ENCODE assay signal across 16 cellular contexts in the genomic region with DNA sequence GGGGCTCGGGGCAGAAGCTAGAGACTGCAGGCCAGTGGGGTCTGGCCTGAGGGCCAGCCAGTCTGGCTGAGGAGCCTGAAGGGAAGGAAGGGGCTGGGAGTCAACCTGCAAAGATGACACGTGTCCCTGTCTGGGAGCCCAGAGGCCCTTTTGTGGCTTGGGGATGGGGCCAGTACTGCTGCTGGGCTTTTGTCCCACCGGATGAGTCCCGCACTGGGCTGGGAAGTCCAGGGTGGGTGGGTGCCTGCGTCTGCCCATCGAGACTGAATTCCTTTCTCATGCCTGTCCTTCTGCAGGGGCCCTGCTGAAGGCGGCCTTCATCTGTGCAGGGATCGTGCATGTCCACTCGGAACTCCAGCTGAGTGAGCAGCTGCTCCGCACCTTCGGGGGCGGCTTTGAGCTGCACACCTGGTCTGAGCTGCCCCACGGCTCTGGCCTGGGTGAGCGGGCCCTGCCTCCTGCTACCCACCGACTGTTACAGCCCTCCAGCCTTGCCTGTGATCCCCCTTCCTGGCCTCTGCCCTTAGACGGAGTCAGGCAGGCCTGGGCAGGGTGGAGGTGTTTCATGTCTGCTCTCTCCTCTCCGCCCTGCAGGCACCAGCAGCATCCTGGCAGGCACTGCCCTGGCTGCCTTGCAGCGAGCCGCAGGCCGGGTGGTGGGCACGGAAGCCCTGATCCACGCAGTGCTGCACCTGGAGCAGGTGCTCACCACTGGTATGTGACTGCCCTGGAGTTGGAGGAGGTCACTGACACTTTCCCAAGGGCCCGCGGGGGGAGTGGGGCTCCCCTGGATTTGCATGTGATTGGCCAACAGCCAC. TPM values are rescaled to one million over a fixed set of nuclear protein-coding genes. Genes with fewer than 3 reads are reported as not detected.
A peak's percentile ranks its signal among the peaks of the same experiment; 100 is the strongest.
DNase-seq lines count a peak whose midpoint lies in the region; ATAC-seq and TF ChIP-seq lines count a peak whose summit lies in the region.
"Had no signal": no experiment of that assay in that cellular context is flagged by ENCODE, and none has a peak within 500 bp of the region (broad histone marks: within the 10 kb centered on the region; RNA-seq: fewer than 3 reads in every experiment).

No MANE protein-coding gene starts in this region.

- no peaks in the 10 kb centered on the region for H3K27me3 Mint-ChIP-seq in activated naive CD4-positive, alpha-beta T cell treated with anti-CD3 and anti-CD28 coated beads for 36 hours (ENCODE audit: low read depth)
- H3K27me3 Mint-ChIP-seq in T-helper 17 cell (no peaks in the 10 kb centered on the region), osteocyte (ENCODE audit: unreplicated experiment) (no peaks in the 10 kb centered on the region)
- H3K27me3 Mint-ChIP-seq: brain; CD8-positive, alpha-beta memory T cell; dendritic cell treated with granulocyte-macrophage colony-stimulating factor and Interleukin-4, amounts not matched to agents 40 ng/mL and 50 ng/mL, for 4 days had no signal

- no peak for ATAC-seq in T-helper 17 cell

- H3K36me3 Mint-ChIP-seq in activated naive CD4-positive, alpha-beta T cell treated with anti-CD3 and anti-CD28 coated beads for 36 hours (ENCODE audit: low read depth): peaks cover 3% of the 10 kb centered on the region
- H3K36me3 Mint-ChIP-seq in T-helper 17 cell (ENCODE audit: low read depth) (no peaks in the 10 kb centered on the region), osteocyte (ENCODE audit: unreplicated experiment) (no peaks in the 10 kb centered on the region)

- H3K4me1 Mint-ChIP-seq in activated naive CD4-positive, alpha-beta T cell treated with anti-CD3 and anti-CD28 coated beads for 36 hours (ENCODE audit: low read depth): peaks cover 20% of the 10 kb centered on the region
- peaks cover 14% of the 10 kb centered on the region for H3K4me1 Mint-ChIP-seq in T-helper 17 cell
- H3K4me1 Mint-ChIP-seq in osteocyte (ENCODE audit: unreplicated experiment): peaks cover 35% of the 10 kb centered on the region
- H3K4me1 Mint-ChIP-seq: brain, nephron had no signal

- H3K4me3 Mint-ChIP-seq in activated naive CD4-positive, alpha-beta T cell treated with anti-CD3 and anti-CD28 coated beads for 36 hours: no peak overlapping the region
- peak overlapping the region; percentile 25 for H3K4me3 Mint-ChIP-seq in T-helper 17 cell
- H3K4me3 Mint-ChIP-seq in osteocyte (ENCODE audit: unreplicated experiment): no peak overlapping the region
- H3K4me3 Mint-ChIP-seq: brain; CD8-positive, alpha-beta memory T cell; dendritic cell treated with granulocyte-macrophage colony-stimulating factor and Interleukin-4, amounts not matched to agents 40 ng/mL and 50 ng/mL, for 4 days; nephron had no signal

- intact Hi-C loops in activated naive CD4-positive, alpha-beta T cell treated with anti-CD3 and anti-CD28 coated beads for 36 hours (cut with micrococcal nuclease): no loop called here

- H3K9me3 Mint-ChIP-seq in activated naive CD4-positive, alpha-beta T cell treated with anti-CD3 and anti-CD28 coated beads for 36 hours: no peaks in the 10 kb centered on the region
- H3K9me3 Mint-ChIP-seq in osteocyte (ENCODE audit: unreplicated experiment): no peaks in the 10 kb centered on the region
- H3K9me3 Mint-ChIP-seq: brain; CD8-positive, alpha-beta memory T cell; dendritic cell treated with granulocyte-macrophage colony-stimulating factor and Interleukin-4, amounts not matched to agents 40 ng/mL and 50 ng/mL, for 4 days; nephron had no signal

- peak overlapping the region; percentile 8 for H3K27ac Mint-ChIP-seq in activated naive CD4-positive, alpha-beta T cell treated with anti-CD3 and anti-CD28 coated beads for 36 hours
- no peak overlapping the region for H3K27ac Mint-ChIP-seq in T-helper 17 cell
- H3K27ac Mint-ChIP-seq in osteocyte (ENCODE audit: unreplicated experiment): peak overlapping the region; percentile 41
- H3K27ac Mint-ChIP-seq: dendritic cell treated with granulocyte-macrophage colony-stimulating factor and Interleukin-4, amounts not matched to agents 40 ng/mL and 50 ng/mL, for 4 days had no signal

- TF ChIP-seq CTCF in osteocyte (IDR thresholded peaks at IDR 0.05): no peak

- H3K9me3 ChIP-seq in T-helper 17 cell (ENCODE audit: control insufficient read depth, low read length, poor library complexity, severe bottlenecking): no peaks in the 10 kb centered on the region
- H3K9me3 ChIP-seq: esophagus muscularis mucosa, HAP-1, Peyer's patch had no signal

- DNase-seq in activated naive CD4-positive, alpha-beta T cell treated with anti-CD3 and anti-CD28 coated beads for 36 hours: no peak
- DNase-seq in activated naive CD4-positive, alpha-beta T cell (lab: John Stamatoyannopoulos, UW): no peak
- DNase-seq in T-helper 17 cell (no peak), osteocyte (ENCODE audit: extremely low spot score, unreplicated experiment) (no peak), NOMO-1 treated with dmso at 0.1 percent for 144 hours (lab: John Stamatoyannopoulos, UW; ENCODE audit: unreplicated experiment) (no peak), OCI-M1 (lab: John Stamatoyannopoulos, UW) (no peak)
- DNase-seq: activated naive CD4-positive, alpha-beta T cell treated with anti-CD3 and anti-CD28 coated beads, Interleukin-2, amount 50 U/mL, for 16 hours; CD8-positive, alpha-beta memory T cell; mesendoderm; NCI-H2029; Peyer's patch had no signal

- CTCF ChIA-PET in activated naive CD4-positive, alpha-beta T cell treated with anti-CD3 and anti-CD28 coated beads for 36 hours (lab: Charles Lee): no interaction called here

RNA-seq across cellular contexts. Expression of gene FCSK, which starts 20.9 kb away (rescaled TPM):
- 10 to 100 TPM; 12.2 to 12.6 TPM for total RNA-seq in activated naive CD4-positive, alpha-beta T cell treated with anti-CD3 and anti-CD28 coated beads for 36 hours
- total RNA-seq in T-helper 17 cell: 10 to 100 TPM; 27.1 to 27.7 TPM
- 16.8 and 18.4 TPM in 2 replicates for total RNA-seq in osteocyte

RNA-seq across cellular contexts. Expression of gene ST3GAL2, which starts 36.4 kb away (rescaled TPM):
- 1 to 10 TPM; 9.3 to 9.9 TPM for total RNA-seq in activated naive CD4-positive, alpha-beta T cell treated with anti-CD3 and anti-CD28 coated beads for 36 hours
- total RNA-seq in T-helper 17 cell: 10 to 100 TPM; 11.8 to 14.4 TPM
- 66.5 and 67.6 TPM in 2 replicates for total RNA-seq in osteocyte

RNA-seq across cellular contexts. Expression of gene COG4, which starts 48.1 kb away (rescaled TPM):
- 10 to 100 TPM; 42.0 to 48.7 TPM for total RNA-seq in activated naive CD4-positive, alpha-beta T cell treated with anti-CD3 and anti-CD28 coated beads for 36 hours
- total RNA-seq in T-helper 17 cell (10 to 100 TPM; 26.3 to 54.0 TPM), osteocyte (69.9 and 75.8 TPM in 2 replicates)

RNA-seq across cellular contexts. Expression of gene SF3B3, which starts 48.4 kb away (rescaled TPM):
- total RNA-seq in activated naive CD4-positive, alpha-beta T cell treated with anti-CD3 and anti-CD28 coated beads for 36 hours: 100 to 1,000 TPM; 397 to 416 TPM
- total RNA-seq in T-helper 17 cell (100 to 1,000 TPM; 163 to 182 TPM), osteocyte (307 and 319 TPM in 2 replicates)
